In the genomic region with DNA sequence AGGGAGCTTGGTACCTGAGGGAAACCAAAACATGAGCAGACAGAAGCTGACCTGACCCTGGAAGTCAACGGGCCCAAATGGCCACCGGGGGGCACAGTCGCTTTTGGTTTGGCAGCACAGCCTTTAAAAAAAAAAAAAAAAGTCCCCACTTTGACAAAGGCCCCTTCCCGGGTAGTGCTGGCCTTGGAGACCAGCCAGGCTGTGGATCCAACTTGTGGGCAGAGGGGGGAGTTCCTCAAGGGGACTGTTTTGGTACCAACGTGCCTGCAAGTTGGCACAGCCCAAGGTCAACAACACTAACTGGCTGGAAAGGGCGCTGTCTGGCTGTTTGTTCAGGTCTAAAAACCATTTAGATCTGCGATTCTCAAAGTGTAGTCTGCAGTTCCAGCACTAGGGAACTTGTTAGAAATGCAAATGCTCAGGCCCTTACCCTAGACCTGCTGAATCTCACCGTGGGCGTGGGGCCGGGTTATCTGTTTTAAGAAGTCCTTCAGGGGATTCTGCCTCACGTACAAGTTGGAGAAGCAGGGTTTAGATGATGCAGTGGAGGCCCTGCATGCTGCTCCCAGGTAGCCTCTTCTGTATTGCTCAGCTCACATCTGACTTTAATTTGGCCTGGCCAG, we compare ENCODE assay signal across 8 cellular contexts.
DNase-seq lines count a peak whose midpoint lies in the region; ATAC-seq and TF ChIP-seq lines count a peak whose summit lies in the region.

No MANE protein-coding gene starts in this region.

- peak overlapping the region; percentile 32 for H3K27ac Mint-ChIP-seq in T-helper 1 cell treated with Interleukin-12 subunit alpha and Interleukin-12 subunit beta and Interleukin-4 antibody, amounts not matched to agents 30 μg/mL and 1 μg/mL, for 36 hours

- peaks cover 45% of the 10 kb centered on the region for H3K27me3 Mint-ChIP-seq in T-helper 1 cell treated with Interleukin-12 subunit alpha and Interleukin-12 subunit beta and Interleukin-4 antibody, amounts not matched to agents 30 μg/mL and 1 μg/mL, for 36 hours (ENCODE audit: low read depth)

- H3K4me3 ChIP-seq in astrocyte of the cerebellum (ENCODE audit: low read depth, low read length) (no peak overlapping the region), retinal pigment epithelial cell (ENCODE audit: low read length) (peak overlapping the region; percentile 35)

- H3K9me3 Mint-ChIP-seq in T-helper 1 cell treated with Interleukin-12 subunit alpha and Interleukin-12 subunit beta and Interleukin-4 antibody, amounts not matched to agents 30 μg/mL and 1 μg/mL, for 36 hours = peaks cover 8% of the 10 kb centered on the region

- DNase-seq in GM10266 (ENCODE audit: extremely low spot score) (peak; percentile 54), NAMALWA (ENCODE audit: low spot score) (peak; percentile 86), astrocyte of the cerebellum (ENCODE audit: low read depth) (peak; percentile 9), hypothalamus (lab: John Stamatoyannopoulos, UW) (peak in 48 of 51 donors; percentile 8 to 78 (median 54)), retinal pigment epithelial cell (ENCODE audit: low read depth) (peak; percentile 24), NCI-H1048 (lab: John Stamatoyannopoulos, UW) (no peak)

- peaks cover 28% of the 10 kb centered on the region for H3K36me3 Mint-ChIP-seq in T-helper 1 cell treated with Interleukin-12 subunit alpha and Interleukin-12 subunit beta and Interleukin-4 antibody, amounts not matched to agents 30 μg/mL and 1 μg/mL, for 36 hours (ENCODE audit: low read depth)

- peak; percentile 60 for TF ChIP-seq CTCF in GM10266 (IDR thresholded peaks at IDR 0.05; ENCODE audit: control insufficient read depth, insufficient read depth, low read depth, missing control alignments)
- TF ChIP-seq CTCF in astrocyte of the cerebellum (IDR thresholded peaks at IDR 0.05; ENCODE audit: low read depth, low read length, missing control alignments) = peak; percentile 51
- TF ChIP-seq CTCF in retinal pigment epithelial cell (conservative IDR thresholded peaks at IDR 0.05; ENCODE audit: low read depth, low read length) = peak; percentile 64

- H3K4me3 Mint-ChIP-seq in T-helper 1 cell treated with Interleukin-12 subunit alpha and Interleukin-12 subunit beta and Interleukin-4 antibody, amounts not matched to agents 30 μg/mL and 1 μg/mL, for 36 hours = peak overlapping the region; percentile 73

- ATAC-seq in HG02588 (IDR thresholded peaks at IDR 0.05; ENCODE audit: unreplicated experiment) = peak; percentile 23

- peaks cover 23% of the 10 kb centered on the region for H3K4me1 Mint-ChIP-seq in T-helper 1 cell treated with Interleukin-12 subunit alpha and Interleukin-12 subunit beta and Interleukin-4 antibody, amounts not matched to agents 30 μg/mL and 1 μg/mL, for 36 hours (ENCODE audit: low read depth)

- in situ Hi-C loops in astrocyte of the cerebellum (cut with HindIII; ENCODE audit: low sequenced_read_pairs) = no loop called here
